21 cellular contexts compared by ENCODE assay signal in the genomic region with DNA sequence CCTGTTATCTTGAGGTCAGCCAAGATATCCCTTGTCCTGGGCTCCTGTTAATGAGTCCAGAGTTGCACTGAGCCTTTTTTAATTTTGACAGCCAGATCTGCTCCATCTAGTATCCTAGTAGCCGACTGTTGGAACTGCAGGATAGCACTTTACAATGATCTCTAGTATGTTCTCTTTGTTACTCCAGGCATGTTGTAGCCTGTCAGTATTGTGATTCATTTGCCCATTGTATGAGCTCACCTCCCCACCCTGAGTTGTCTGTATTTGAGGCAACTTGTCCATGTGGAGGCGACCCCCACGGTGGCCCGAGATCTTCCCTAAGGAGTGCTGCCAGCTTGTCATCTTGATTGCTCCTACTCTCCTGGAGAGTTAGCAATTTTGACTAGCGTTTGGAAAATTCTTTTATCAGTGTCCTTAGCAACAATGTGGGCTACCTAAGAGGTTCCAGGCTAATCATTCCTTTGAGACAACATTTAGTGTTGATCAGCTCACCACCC.
"Had no signal": no experiment of that assay in that cellular context is flagged by ENCODE, and none has a peak within 500 bp of the region (broad histone marks: within the 10 kb centered on the region; RNA-seq: fewer than 3 reads in every experiment).

No MANE protein-coding gene starts in this region.

- H3K27ac Mint-ChIP-seq: activated CD4-positive, alpha-beta T cell treated with anti-CD3 and anti-CD28 coated beads, Interleukin-2, amount 10 ng/mL, durations not matched to agents 24 days and 14 days; activated CD8-positive, alpha-beta T cell treated with anti-CD3 and anti-CD28 coated beads for 36 hours; activated naive CD4-positive, alpha-beta T cell treated with anti-CD3 and anti-CD28 coated beads for 36 hours; neural progenitor cell; stimulated activated memory B cell treated with anti-CD40 and anti-IgM and Interleukin-4, amounts not matched to agents 10 μg/mL and 1 μg/mL and 100 μg/mL, for 72 hours; T-cell had no signal

- H3K9ac ChIP-seq: neural progenitor cell, SK-N-SH had no signal

- H3K36me3 ChIP-seq: ovary had no signal

- H3K27me3 ChIP-seq: heart right ventricle, neural progenitor cell, ovary, right lobe of liver, upper lobe of right lung had no signal

- H3K4me1 ChIP-seq: heart right ventricle, left ventricle myocardium inferior, neural progenitor cell, right lobe of liver, upper lobe of right lung had no signal

- H3K9me3 ChIP-seq: heart right ventricle, left ventricle myocardium inferior, ovary, right lobe of liver, SK-N-SH, upper lobe of right lung had no signal

- H3K9me3 Mint-ChIP-seq: activated CD4-positive, alpha-beta T cell treated with anti-CD3 and anti-CD28 coated beads, Interleukin-2, amount 10 ng/mL, durations not matched to agents 24 days and 14 days; activated CD8-positive, alpha-beta T cell treated with anti-CD3 and anti-CD28 coated beads for 36 hours; activated naive CD4-positive, alpha-beta T cell treated with anti-CD3 and anti-CD28 coated beads for 36 hours; activated T-cell treated with anti-CD3 and anti-CD28 coated beads, Interleukin-2, amount 50 U/mL, for 4 hours; naive thymus-derived CD4-positive, alpha-beta T cell; neural progenitor cell; stimulated activated memory B cell treated with anti-CD40 and anti-IgM and Interleukin-4, amounts not matched to agents 10 μg/mL and 1 μg/mL and 100 μg/mL, for 72 hours; T-cell had no signal

- H3K27ac ChIP-seq: heart right ventricle, left ventricle myocardium inferior, neural progenitor cell, ovary, right lobe of liver, upper lobe of right lung had no signal

- H3K4me1 Mint-ChIP-seq: stimulated activated memory B cell treated with anti-CD40 and anti-IgM and Interleukin-4, amounts not matched to agents 10 μg/mL and 1 μg/mL and 100 μg/mL, for 72 hours had no signal

- ATAC-seq: activated CD8-positive, alpha-beta T cell treated with anti-CD3 and anti-CD28 coated beads for 36 hours; activated T-cell treated with anti-CD3 and anti-CD28 coated beads, Interleukin-2, amount 50 U/mL, for 4 hours; heart right ventricle; naive thymus-derived CD4-positive, alpha-beta T cell; right lobe of liver; stimulated activated memory B cell treated with anti-CD40 and anti-IgM and Interleukin-4, amounts not matched to agents 10 μg/mL and 1 μg/mL and 100 μg/mL, for 72 hours; T-cell; upper lobe of right lung had no signal

- DNase-seq: activated CD4-positive, alpha-beta T cell treated with anti-CD3 and anti-CD28 coated beads, Interleukin-2, amount 10 ng/mL, durations not matched to agents 24 days and 14 days; activated CD4-positive, CD25-positive, alpha-beta regulatory T cell; activated CD8-positive, alpha-beta memory T cell treated with anti-CD3 and anti-CD28 coated beads, Interleukin-2, amount 50 U/mL, for 4 hours; activated CD8-positive, alpha-beta T cell treated with anti-CD3 and anti-CD28 coated beads for 36 hours; activated naive CD4-positive, alpha-beta T cell treated with anti-CD3 and anti-CD28 coated beads for 36 hours; activated T-cell treated with anti-CD3 and anti-CD28 coated beads, Interleukin-2, amount 50 U/mL, for 4 hours; effector CD4-positive, alpha-beta T cell; heart right ventricle; kidney glomerular epithelial cell; left ventricle myocardium inferior; mesenchymal stem cell; naive thymus-derived CD4-positive, alpha-beta T cell; ovary; right lobe of liver; SK-N-SH; stimulated activated CD4-positive, alpha-beta T cell treated with anti-CD3 and anti-CD28 coated beads, Interleukin-4, amount 100 ng/mL, for 4 hours; T-cell; T-helper 9 cell; upper lobe of right lung had no signal

- H3K4me3 ChIP-seq: heart right ventricle, left ventricle myocardium inferior, neural progenitor cell, ovary, right lobe of liver, upper lobe of right lung had no signal

- H3K27me3 Mint-ChIP-seq: activated CD4-positive, alpha-beta T cell treated with anti-CD3 and anti-CD28 coated beads, Interleukin-2, amount 10 ng/mL, durations not matched to agents 24 days and 14 days; activated CD8-positive, alpha-beta T cell treated with anti-CD3 and anti-CD28 coated beads for 36 hours; naive thymus-derived CD4-positive, alpha-beta T cell; stimulated activated memory B cell treated with anti-CD40 and anti-IgM and Interleukin-4, amounts not matched to agents 10 μg/mL and 1 μg/mL and 100 μg/mL, for 72 hours; T-cell had no signal

- H3K4me3 Mint-ChIP-seq: activated CD4-positive, alpha-beta T cell treated with anti-CD3 and anti-CD28 coated beads, Interleukin-2, amount 10 ng/mL, durations not matched to agents 24 days and 14 days; activated CD8-positive, alpha-beta T cell treated with anti-CD3 and anti-CD28 coated beads for 36 hours; activated naive CD4-positive, alpha-beta T cell treated with anti-CD3 and anti-CD28 coated beads for 36 hours; activated T-cell treated with anti-CD3 and anti-CD28 coated beads, Interleukin-2, amount 50 U/mL, for 4 hours; naive thymus-derived CD4-positive, alpha-beta T cell; neural progenitor cell; stimulated activated memory B cell treated with anti-CD40 and anti-IgM and Interleukin-4, amounts not matched to agents 10 μg/mL and 1 μg/mL and 100 μg/mL, for 72 hours; T-cell had no signal
